ENCODE assay signal across 1 cellular context in genomic region chr17:1471931-1472727, GRCh38.
TF ChIP-seq lines count a peak whose summit lies in the region.

No MANE protein-coding gene starts in this region.

TF ChIP-seq in HepG2, 621 proteins besides CTCF, POLR2A, EP300 and RAD21:
- TF ChIP-seq U2AF1 (optimal IDR thresholded peaks at IDR 0.05; ENCODE audit: low read depth, low read length) (no peak), AGO2 (optimal IDR thresholded peaks at IDR 0.05; ENCODE audit: low read depth, low read length) (no peak), GLMP (CRISPR knock-in tag; IDR thresholded peaks at IDR 0.05; ENCODE audit: borderline replicate concordance) (no peak), ZNF549 (CRISPR knock-in tag; IDR thresholded peaks at IDR 0.05) (no peak), RXRB (CRISPR knock-in tag; IDR thresholded peaks at IDR 0.05; ENCODE audit: borderline replicate concordance) (no peak), TSC22D2 (CRISPR knock-in tag; IDR thresholded peaks at IDR 0.05; ENCODE audit: borderline replicate concordance) (no peak), HOXD1 (CRISPR knock-in tag; IDR thresholded peaks at IDR 0.05) (no peak), PCBP2 (optimal IDR thresholded peaks at IDR 0.05; ENCODE audit: low read depth, low read length, poor library complexity, severe bottlenecking) (no peak), ATF4 (CRISPR knock-in tag; IDR thresholded peaks at IDR 0.05) (no peak), POGK (CRISPR knock-in tag; conservative IDR thresholded peaks at IDR 0.05) (no peak), ZNF790 (CRISPR knock-in tag; IDR thresholded peaks at IDR 0.05; ENCODE audit: borderline replicate concordance) (no peak), ZNF766 (CRISPR knock-in tag; IDR thresholded peaks at IDR 0.05; ENCODE audit: borderline replicate concordance) (no peak), TBP (CRISPR knock-in tag; IDR thresholded peaks at IDR 0.05) (no peak), E2F5 (CRISPR knock-in tag; conservative IDR thresholded peaks at IDR 0.05) (no peak), TGIF2 (CRISPR knock-in tag; IDR thresholded peaks at IDR 0.05) (no peak), STAG1 (CRISPR knock-in tag; IDR thresholded peaks at IDR 0.05) (no peak), ZBTB40 (IDR thresholded peaks at IDR 0.05) (no peak), ZBTB40 (CRISPR knock-in tag; IDR thresholded peaks at IDR 0.05) (no peak), ZEB1 (IDR thresholded peaks at IDR 0.05; ENCODE audit: insufficient replicate concordance, low read depth) (no peak), ZNF383 (CRISPR knock-in tag; IDR thresholded peaks at IDR 0.05; ENCODE audit: borderline replicate concordance) (no peak)
